In the genomic region with DNA sequence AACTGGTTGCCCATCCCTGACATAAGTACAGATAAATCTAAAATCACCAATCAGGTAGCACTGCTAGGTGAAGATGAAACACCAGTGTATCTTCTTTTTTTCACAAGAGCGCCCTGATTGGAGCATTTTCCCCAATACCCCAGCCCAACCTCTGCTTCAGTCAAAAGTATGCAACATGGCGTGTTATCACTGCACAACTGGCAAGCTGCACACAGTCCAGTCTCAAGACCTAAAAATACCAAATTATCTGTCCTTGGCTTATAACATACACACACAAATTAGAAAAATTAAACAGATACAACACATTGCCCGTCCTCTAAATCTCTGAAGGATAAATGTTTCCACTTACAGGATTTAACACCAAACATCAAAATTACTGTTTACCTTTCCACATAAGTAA, we compare ENCODE assay signal across 1 cellular context.
TF ChIP-seq lines count a peak whose summit lies in the region.

No MANE protein-coding gene starts in this region.

TF ChIP-seq in H1, 55 proteins besides CTCF, POLR2A, EP300 and RAD21:
- no peak for TF ChIP-seq JUN (IDR thresholded peaks at IDR 0.05; ENCODE audit: low read depth, low read length)
- no peak for TF ChIP-seq CHD7 (IDR thresholded peaks at IDR 0.05; ENCODE audit: insufficient replicate concordance, low read length)
- no peak for TF ChIP-seq NANOG (IDR thresholded peaks at IDR 0.05; ENCODE audit: insufficient read depth, low read depth, low read length, poor library complexity, severe bottlenecking)
- TF ChIP-seq CREB1 (IDR thresholded peaks at IDR 0.05): no peak
- no peak for TF ChIP-seq TEAD4 (IDR thresholded peaks at IDR 0.05; ENCODE audit: low read depth, low read length)
- TF ChIP-seq CTBP2 (IDR thresholded peaks at IDR 0.05; ENCODE audit: borderline replicate concordance, insufficient read depth, insufficient read length, low read length): no peak
- TF ChIP-seq BRCA1 (IDR thresholded peaks at IDR 0.05; ENCODE audit: low read depth, low read length): no peak
- no peak for TF ChIP-seq POU5F1 (IDR thresholded peaks at IDR 0.05; ENCODE audit: low read depth, low read length)
- TF ChIP-seq KDM4A (IDR thresholded peaks at IDR 0.05; ENCODE audit: low read depth, low read length, severe bottlenecking): no peak
- no peak for TF ChIP-seq BCL11A (IDR thresholded peaks at IDR 0.05; ENCODE audit: low read depth in 2 of 2, low read length in 2 of 2)
- no peak for TF ChIP-seq SP1 (IDR thresholded peaks at IDR 0.05; ENCODE audit: low read depth, low read length)
- TF ChIP-seq RXRA (IDR thresholded peaks at IDR 0.05; ENCODE audit: insufficient read depth, low read depth, low read length): no peak
- TF ChIP-seq MAFK (IDR thresholded peaks at IDR 0.05; ENCODE audit: low read depth, low read length): no peak
- TF ChIP-seq ZNF274 (IDR thresholded peaks at IDR 0.05; ENCODE audit: borderline replicate concordance, extremely low read depth, low read length): no peak
- TF ChIP-seq HDAC6 (IDR thresholded peaks at IDR 0.05; ENCODE audit: low read depth, low read length): no peak
- TF ChIP-seq, protein P1, sequence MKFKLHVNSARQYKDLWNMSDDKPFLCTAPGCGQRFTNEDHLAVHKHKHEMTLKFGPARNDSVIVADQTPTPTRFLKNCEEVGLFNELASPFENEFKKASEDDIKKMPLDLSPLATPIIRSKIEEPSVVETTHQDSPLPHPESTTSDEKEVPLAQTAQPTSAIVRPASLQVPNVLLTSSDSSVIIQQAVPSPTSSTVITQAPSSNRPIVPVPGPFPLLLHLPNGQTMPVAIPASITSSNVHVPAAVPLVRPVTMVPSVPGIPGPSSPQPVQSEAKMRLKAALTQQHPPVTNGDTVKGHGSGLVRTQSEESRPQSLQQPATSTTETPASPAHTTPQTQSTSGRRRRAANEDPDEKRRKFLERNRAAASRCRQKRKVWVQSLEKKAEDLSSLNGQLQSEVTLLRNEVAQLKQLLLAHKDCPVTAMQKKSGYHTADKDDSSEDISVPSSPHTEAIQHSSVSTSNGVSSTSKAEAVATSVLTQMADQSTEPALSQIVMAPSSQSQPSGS (IDR thresholded peaks at IDR 0.05; ENCODE audit: low read length): no peak
- TF ChIP-seq SIRT6 (IDR thresholded peaks at IDR 0.05; ENCODE audit: low read length): no peak
TF ChIP-seq in H1: peak in this region for 0.
